In genomic region chr15:99019558-99020540, GRCh38 we compare ENCODE assay signal across 16 cellular contexts. TPM values are rescaled to one million over a fixed set of nuclear protein-coding genes. Genes with fewer than 3 reads are reported as not detected.
A peak's percentile ranks its signal among the peaks of the same experiment; 100 is the strongest.
DNase-seq lines count a peak whose midpoint lies in the region; ATAC-seq, FAIRE-seq and TF ChIP-seq lines count a peak whose summit lies in the region.
"Had no signal": no experiment of that assay in that cellular context is flagged by ENCODE, and none has a peak within 500 bp of the region (broad histone marks: within the 10 kb centered on the region; RNA-seq: fewer than 3 reads in every experiment).

No MANE protein-coding gene starts in this region.

- peaks cover 27% of the 10 kb centered on the region for H3K27me3 Mint-ChIP-seq in activated CD4-positive, alpha-beta memory T cell treated with anti-CD3 and anti-CD28 coated beads, Interleukin-2, amount 10 ng/mL, durations not matched to agents 7 days and 5 days

- no peak overlapping the region for H3K4me2 ChIP-seq in HCT116 (ENCODE audit: low read length)
- H3K4me2 ChIP-seq: BLaER1 had no signal

- POLR2A ChIA-PET in HCT116 (lab: Charles Lee) = no interaction called here
- POLR2A ChIA-PET in activated CD4-positive, alpha-beta memory T cell treated with anti-CD3 and anti-CD28 coated beads, Interleukin-2, amount 10 ng/mL, durations not matched to agents 7 days and 5 days (lab: Charles Lee) = no interaction called here

- peak; percentile 48 for DNase-seq in A172 (ENCODE audit: low spot score)
- DNase-seq in HCT116 (ENCODE audit: low read depth, low spot score) = no peak
- DNase-seq in adipocyte (ENCODE audit: low read depth) = peak; percentile 74
- peak; percentile 77 for DNase-seq in foreskin melanocyte
- DNase-seq in HTR-8/SVneo (ENCODE audit: insufficient read length, low spot score) = no peak
- no peak for DNase-seq in activated CD4-positive, alpha-beta memory T cell treated with anti-CD3 and anti-CD28 coated beads, Interleukin-2, amount 10 ng/mL, durations not matched to agents 7 days and 5 days
- DNase-seq: activated CD8-positive, alpha-beta T cell treated with anti-CD3 and anti-CD28 coated beads for 36 hours; H9; NCI-H69; stimulated activated naive CD4-positive, alpha-beta T cell treated with Interleukin-2 at 50 U/mL for 16 hours had no signal

- no peaks in the 10 kb centered on the region for H3K79me2 ChIP-seq in HCT116 (ENCODE audit: insufficient read depth, low read length)

- H3K9ac ChIP-seq in HCT116 (ENCODE audit: low read length) (no peak overlapping the region), adipocyte (ENCODE audit: low read length) (no peak overlapping the region)
- H3K9ac ChIP-seq: BLaER1 had no signal

- TF ChIP-seq CTCF in HCT116 (IDR thresholded peaks at IDR 0.05 in 2 of 3, conservative IDR thresholded peaks at IDR 0.05 in 1 of 3; ENCODE audit: borderline replicate concordance in 1 of 3, insufficient read depth in 1 of 3, low read depth in 2 of 3, low read length in 2 of 3) = no peak

- FAIRE-seq in HTR-8/SVneo (lab: Jason Lieb, UNC) = no peak
- FAIRE-seq: islet of Langerhans had no signal

- no peaks in the 10 kb centered on the region for H4K20me1 ChIP-seq in HCT116 (ENCODE audit: insufficient read depth)
- H4K20me1 ChIP-seq: BLaER1 had no signal

- H2AFZ ChIP-seq in HCT116 (ENCODE audit: low read depth, low read length, poor library complexity, severe bottlenecking) = no peak overlapping the region

- H3K4me3 Mint-ChIP-seq in activated CD4-positive, alpha-beta memory T cell treated with anti-CD3 and anti-CD28 coated beads, Interleukin-2, amount 10 ng/mL, durations not matched to agents 7 days and 5 days = no peak overlapping the region
- H3K4me3 Mint-ChIP-seq: activated CD8-positive, alpha-beta T cell treated with anti-CD3 and anti-CD28 coated beads for 36 hours; H9 had no signal

- no peaks in the 10 kb centered on the region for H3K36me3 ChIP-seq in HCT116 (ENCODE audit: control insufficient read depth in 1 of 2, insufficient read depth in 2 of 2, low read length in 2 of 2)
- no peaks in the 10 kb centered on the region for H3K36me3 ChIP-seq in adipocyte (ENCODE audit: control insufficient read depth, insufficient read depth, low read length, severe bottlenecking)
- H3K36me3 ChIP-seq: BLaER1 had no signal

- intact Hi-C loops in HCT116 (cut with micrococcal nuclease) = no loop called here

- H3K4me3 ChIP-seq in HCT116 (replicated peaks in 1 of 2; ENCODE audit: low read depth in 1 of 2, low read length in 2 of 2) = no peak overlapping the region
- no peak overlapping the region for H3K4me3 ChIP-seq in adipocyte (ENCODE audit: low read length)
- H3K4me3 ChIP-seq: BLaER1 had no signal

- H3K4me1 ChIP-seq in HCT116 (ENCODE audit: control insufficient read depth in 1 of 2, insufficient read depth in 2 of 2, low read length in 2 of 2) (peaks cover 8 to 21% of the 10 kb centered on the region in 2 experiments), adipocyte (ENCODE audit: control insufficient read depth, insufficient read depth, low read length) (peaks cover 14% of the 10 kb centered on the region)

- no TSS peak for BruUV-seq in HCT116 (replicated peaks; lab: Mats Ljungman, UMichigan)

- H3K27ac Mint-ChIP-seq in activated CD4-positive, alpha-beta memory T cell treated with anti-CD3 and anti-CD28 coated beads, Interleukin-2, amount 10 ng/mL, durations not matched to agents 7 days and 5 days = no peak overlapping the region
- H3K27ac Mint-ChIP-seq: activated CD8-positive, alpha-beta T cell treated with anti-CD3 and anti-CD28 coated beads for 36 hours; activated naive CD4-positive, alpha-beta T cell treated with anti-CD3 and anti-CD28 coated beads, Interleukin-2, amount 50 U/mL, for 72 hours; H9 had no signal

- no peak for ATAC-seq in HCT116
- ATAC-seq in GM21367 (IDR thresholded peaks at IDR 0.05; ENCODE audit: unreplicated experiment) = no peak
- no peak for ATAC-seq in GM18505 (IDR thresholded peaks at IDR 0.05; ENCODE audit: unreplicated experiment)
- ATAC-seq: activated CD8-positive, alpha-beta T cell treated with anti-CD3 and anti-CD28 coated beads for 36 hours; activated naive CD4-positive, alpha-beta T cell treated with anti-CD3 and anti-CD28 coated beads, Interleukin-2, amount 50 U/mL, for 72 hours had no signal

- H3K9me3 ChIP-seq in HCT116 (ENCODE audit: control insufficient read depth in 1 of 2, insufficient read depth in 1 of 2, low read depth in 1 of 2, low read length in 2 of 2) (no peaks in the 10 kb centered on the region), adipocyte (ENCODE audit: control insufficient read depth, low read length) (no peaks in the 10 kb centered on the region)
- H3K9me3 ChIP-seq: BLaER1 had no signal

- no peak for TF ChIP-seq POLR2A in HCT116 (IDR thresholded peaks at IDR 0.05; ENCODE audit: borderline replicate concordance, extremely low read depth, insufficient read depth, insufficient read length)
- TF ChIP-seq POLR2A in GM18505 (IDR thresholded peaks at IDR 0.05; ENCODE audit: borderline replicate concordance, extremely low read depth, insufficient read depth, insufficient read length) = no peak

- no peak overlapping the region for H3K27ac ChIP-seq in HCT116 (ENCODE audit: low read depth, low read length)
- H3K27ac ChIP-seq: BLaER1 had no signal

- RAD21 ChIA-PET in HCT116 (lab: Charles Lee; ENCODE audit: low non-redundant PET in 1 of 2, low total read pairs in 2 of 2, uncharacterized antibody in 2 of 2, unreplicated experiment in 2 of 2) = no interaction called here

- CTCF ChIA-PET in HCT116 (lab: Charles Lee) = no interaction called here
- CTCF ChIA-PET in activated CD4-positive, alpha-beta memory T cell treated with anti-CD3 and anti-CD28 coated beads, Interleukin-2, amount 10 ng/mL, durations not matched to agents 7 days and 5 days (lab: Charles Lee) = no interaction called here

- no peaks in the 10 kb centered on the region for H3K36me3 Mint-ChIP-seq in activated CD4-positive, alpha-beta memory T cell treated with anti-CD3 and anti-CD28 coated beads, Interleukin-2, amount 10 ng/mL, durations not matched to agents 7 days and 5 days (ENCODE audit: low read depth)
- H3K36me3 Mint-ChIP-seq: activated naive CD4-positive, alpha-beta T cell treated with anti-CD3 and anti-CD28 coated beads, Interleukin-2, amount 50 U/mL, for 72 hours had no signal

- TF ChIP-seq RAD21 in HCT116 (IDR thresholded peaks at IDR 0.05; ENCODE audit: low read depth) = no peak

- no peaks in the 10 kb centered on the region for H3K9me2 ChIP-seq in HCT116 (ENCODE audit: insufficient read depth)

- no peaks in the 10 kb centered on the region for H3K27me3 ChIP-seq in HCT116 (ENCODE audit: insufficient read depth, low read length)
- H3K27me3 ChIP-seq in adipocyte (replicated peaks; ENCODE audit: control insufficient read depth, insufficient read depth, low read length) = no peaks in the 10 kb centered on the region

- H3K9me3 Mint-ChIP-seq in activated CD4-positive, alpha-beta memory T cell treated with anti-CD3 and anti-CD28 coated beads, Interleukin-2, amount 10 ng/mL, durations not matched to agents 7 days and 5 days = no peaks in the 10 kb centered on the region
- H3K9me3 Mint-ChIP-seq: activated CD8-positive, alpha-beta T cell treated with anti-CD3 and anti-CD28 coated beads for 36 hours; activated naive CD4-positive, alpha-beta T cell treated with anti-CD3 and anti-CD28 coated beads, Interleukin-2, amount 50 U/mL, for 72 hours; H9 had no signal

- no peaks in the 10 kb centered on the region for H3K4me1 Mint-ChIP-seq in activated CD4-positive, alpha-beta memory T cell treated with anti-CD3 and anti-CD28 coated beads, Interleukin-2, amount 10 ng/mL, durations not matched to agents 7 days and 5 days

TF ChIP-seq in HCT116, 20 proteins besides CTCF, POLR2A, EP300 and RAD21:
- TF ChIP-seq ZFX (IDR thresholded peaks at IDR 0.05) (no peak), JUND (IDR thresholded peaks at IDR 0.05) (peak; percentile 19; the same call in 1 of the 2 replicates)

RNA-seq across cellular contexts. Expression of gene PGPEP1L, which starts 12.3 kb away (rescaled TPM):
- not detected in 2 replicates for total RNA-seq in A172 (2014; rRNA removed; shearing (Covaris generic))
- not detected for total RNA-seq in HCT116 (2021; ENCODE audit: unreplicated experiment)
- polyA plus RNA-seq in HCT116 (2012) = 0.12 TPM in 1 of 2 replicates, not detected in the other
- total RNA-seq in activated CD4-positive, alpha-beta memory T cell treated with anti-CD3 and anti-CD28 coated beads, Interleukin-2, amount 10 ng/mL, durations not matched to agents 7 days and 5 days = not detected
- total RNA-seq: activated CD8-positive, alpha-beta T cell treated with anti-CD3 and anti-CD28 coated beads for 36 hours; activated naive CD4-positive, alpha-beta T cell treated with anti-CD3 and anti-CD28 coated beads, Interleukin-2, amount 50 U/mL, for 72 hours; H9 had no signal
- polyA plus RNA-seq: neural cell had no signal

Comparison
In these comparisons a context has a peak if more than half of its experiments do, and no peak if none do; other contexts are left out.
1. DNase-seq: peak in A172 (single experiment), adipocyte (single experiment) and foreskin melanocyte (single experiment); none in HCT116 (single experiment), HTR-8/SVneo (single experiment) and activated CD4-positive, alpha-beta memory T cell treated with anti-CD3 and anti-CD28 coated beads, Interleukin-2, amount 10 ng/mL, durations not matched to agents 7 days and 5 days (single experiment).